Comparison of ENCODE assay signal across 21 cellular contexts in genomic region chr2:123086613-123087012, GRCh38.
"Had no signal": no experiment of that assay in that cellular context is flagged by ENCODE, and none has a peak within 500 bp of the region (broad histone marks: within the 10 kb centered on the region; RNA-seq: fewer than 3 reads in every experiment).

No MANE protein-coding gene starts in this region.

- DNase-seq: effector CD4-positive, alpha-beta T cell; endodermal cell; erythroblast; foreskin keratinocyte; immature natural killer cell; mesendoderm; naive thymus-derived CD4-positive, alpha-beta T cell; nephron progenitor cell; psoas muscle; retina; spleen; stimulated activated CD4-positive, alpha-beta T cell treated with anti-CD3 and anti-CD28 coated beads, Interleukin-15, amount 100 ng/mL, for 24 hours; stimulated activated CD4-positive, alpha-beta T cell treated with anti-CD3 and anti-CD28 coated beads, Interleukin-1b, Interleukin-23, amount 100 ng/mL, for 48 hours; stimulated activated CD4-positive, alpha-beta T cell treated with anti-CD3 and anti-CD28 coated beads, Interleukin-4, amount 100 ng/mL, for 24 hours; tibial artery; upper lobe of right lung had no signal

- H3K27ac ChIP-seq: foreskin keratinocyte, psoas muscle, spleen, tibial artery, upper lobe of right lung, vagina had no signal

- H3K4me3 ChIP-seq: psoas muscle, spleen, tibial artery, upper lobe of right lung, vagina had no signal

- FAIRE-seq: endothelial cell of umbilical vein, keratinocyte had no signal

- H3K27me3 ChIP-seq: foreskin keratinocyte, spleen, tibial artery, upper lobe of right lung, vagina had no signal

- H3K4me1 ChIP-seq: foreskin keratinocyte, psoas muscle, spleen, tibial artery, upper lobe of right lung, vagina had no signal

- H3K9me3 ChIP-seq: psoas muscle, tibial artery, upper lobe of right lung, vagina had no signal

- ATAC-seq: foreskin keratinocyte; naive thymus-derived CD4-positive, alpha-beta T cell; psoas muscle; sciatic nerve; stimulated activated memory B cell treated with anti-CD40 and anti-IgM and Interleukin-4, amounts not matched to agents 10 μg/mL and 1 μg/mL and 100 μg/mL, for 72 hours; upper lobe of right lung had no signal

- H3K36me3 ChIP-seq: spleen, tibial artery, upper lobe of right lung, vagina had no signal
